Comparison of ENCODE assay signal across 1 cellular context in the genomic region with DNA sequence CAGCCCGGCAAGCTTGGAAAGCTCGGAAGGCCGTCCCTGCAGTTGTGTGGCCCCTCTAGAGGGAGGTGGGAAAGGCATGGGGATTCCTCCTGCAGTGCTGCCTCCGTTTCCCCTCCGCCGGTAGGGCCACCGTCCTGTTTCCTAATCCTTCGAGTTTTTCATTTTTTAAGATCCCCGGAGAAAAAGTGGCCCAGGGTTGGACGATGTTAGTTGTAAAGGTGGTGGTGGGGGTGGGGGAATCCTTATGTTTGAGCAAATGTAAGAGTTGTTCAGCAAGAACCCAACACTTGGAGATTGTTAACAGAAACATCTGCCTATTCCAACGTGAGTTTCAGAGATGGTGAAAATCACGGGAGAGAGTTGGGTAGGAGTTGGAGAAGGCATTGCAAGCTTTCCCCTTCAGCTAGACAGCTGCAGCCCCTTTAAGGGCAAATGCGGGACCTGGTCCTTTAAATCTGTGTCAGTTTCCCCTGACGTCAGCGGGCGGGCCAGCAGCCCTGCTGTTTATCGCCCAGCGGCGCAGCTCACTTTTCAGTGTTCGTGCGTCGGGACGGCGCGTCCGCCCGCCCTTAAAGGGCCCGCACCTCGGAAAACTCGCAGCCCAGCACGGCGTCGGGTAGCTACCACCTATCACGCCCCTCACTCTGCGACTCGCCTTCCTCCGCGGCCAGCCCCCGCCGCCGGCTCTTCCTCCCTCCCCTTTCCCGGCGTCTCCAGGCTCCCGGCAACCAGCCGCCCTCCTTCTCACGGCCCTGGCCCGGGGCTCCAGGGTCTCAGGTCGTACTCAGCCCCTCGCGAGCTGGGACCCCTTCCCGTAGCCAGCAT.
A peak's percentile ranks its signal among the peaks of the same experiment; 100 is the strongest.
TF ChIP-seq lines count a peak whose summit lies in the region.

Gene SIDT2, plus strand, starts transcription at position 534 of the 825 bp plus-strand sequence. CDS start 521 bp downstream, outside the sequence.

TF ChIP-seq in HepG2, 621 proteins besides CTCF, POLR2A, EP300 and RAD21 (continued from another document and continues in another):
- TF ChIP-seq, protein P1, sequence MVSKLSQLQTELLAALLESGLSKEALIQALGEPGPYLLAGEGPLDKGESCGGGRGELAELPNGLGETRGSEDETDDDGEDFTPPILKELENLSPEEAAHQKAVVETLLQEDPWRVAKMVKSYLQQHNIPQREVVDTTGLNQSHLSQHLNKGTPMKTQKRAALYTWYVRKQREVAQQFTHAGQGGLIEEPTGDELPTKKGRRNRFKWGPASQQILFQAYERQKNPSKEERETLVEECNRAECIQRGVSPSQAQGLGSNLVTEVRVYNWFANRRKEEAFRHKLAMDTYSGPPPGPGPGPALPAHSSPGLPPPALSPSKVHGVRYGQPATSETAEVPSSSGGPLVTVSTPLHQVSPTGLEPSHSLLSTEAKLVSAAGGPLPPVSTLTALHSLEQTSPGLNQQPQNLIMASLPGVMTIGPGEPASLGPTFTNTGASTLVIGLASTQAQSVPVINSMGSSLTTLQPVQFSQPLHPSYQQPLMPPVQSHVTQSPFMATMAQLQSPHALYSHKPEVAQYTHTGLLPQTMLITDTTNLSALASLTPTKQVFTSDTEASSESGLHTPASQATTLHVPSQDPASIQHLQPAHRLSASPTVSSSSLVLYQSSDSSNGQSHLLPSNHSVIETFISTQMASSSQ (IDR thresholded peaks at IDR 0.05; ENCODE audit: low read depth), result no peak
- TF ChIP-seq, protein P1 (CRISPR knock-in tag; IDR thresholded peaks at IDR 0.05; ENCODE audit: borderline replicate concordance), result peak; percentile 37; the same call in 1 of the 2 replicates
- TF ChIP-seq ZNF781 (CRISPR knock-in tag; IDR thresholded peaks at IDR 0.05; ENCODE audit: borderline replicate concordance, not compliant biosample characterization) (peak; percentile 26), ZBTB7B (CRISPR knock-in tag; IDR thresholded peaks at IDR 0.05) (peak; percentile 36; the same call in 1 of the 2 replicates), PCBP2 (optimal IDR thresholded peaks at IDR 0.05; ENCODE audit: low read depth, low read length, poor library complexity, severe bottlenecking) (no peak), ZNF788 (CRISPR knock-in tag; IDR thresholded peaks at IDR 0.05; ENCODE audit: borderline replicate concordance) (peak; percentile 70; the same call in 1 of the 2 replicates), ZNF317 (CRISPR knock-in tag; IDR thresholded peaks at IDR 0.05) (no peak; the same call in 1 of the 2 replicates), GATA4 (IDR thresholded peaks at IDR 0.05; ENCODE audit: borderline replicate concordance, low read depth) (no peak), ATF7-NPFF (CRISPR knock-in tag; IDR thresholded peaks at IDR 0.05; ENCODE audit: low read depth) (peak; percentile 33; the same call in 1 of the 2 replicates), ZNF430 (CRISPR knock-in tag; IDR thresholded peaks at IDR 0.05) (no peak), ZFAT (CRISPR knock-in tag; conservative IDR thresholded peaks at IDR 0.05) (no peak), RARG (CRISPR knock-in tag; IDR thresholded peaks at IDR 0.05; ENCODE audit: low read depth) (no peak), FOSL2 (CRISPR knock-in tag; IDR thresholded peaks at IDR 0.05) (0 out of 2 replicates have a peak, but pooled peaks have one; percentile 38), ZFP36 (IDR thresholded peaks at IDR 0.05; ENCODE audit: borderline replicate concordance, low read depth, low read length, partially characterized antibody) (no peak), ZNF510 (CRISPR knock-in tag; IDR thresholded peaks at IDR 0.05; ENCODE audit: low read depth) (no peak), ZNF644 (CRISPR knock-in tag; IDR thresholded peaks at IDR 0.05; ENCODE audit: low read depth) (no peak), ZNF839 (CRISPR knock-in tag; IDR thresholded peaks at IDR 0.05; ENCODE audit: borderline replicate concordance) (no peak), MYC (CRISPR knock-in tag; IDR thresholded peaks at IDR 0.05; ENCODE audit: borderline replicate concordance) (no peak; the same call in 1 of the 2 replicates), ATF1 (CRISPR knock-in tag; IDR thresholded peaks at IDR 0.05) (peak; percentile 90), BCL6 (CRISPR knock-in tag; IDR thresholded peaks at IDR 0.05) (no peak; the same call in 1 of the 2 replicates), HNRNPH1 (optimal IDR thresholded peaks at IDR 0.05; ENCODE audit: low read depth, low read length) (no peak), TRIM24 (CRISPR knock-in tag; IDR thresholded peaks at IDR 0.05) (no peak), ZNF296 (CRISPR knock-in tag; conservative IDR thresholded peaks at IDR 0.05) (no peak), ZNF782 (CRISPR knock-in tag; IDR thresholded peaks at IDR 0.05; ENCODE audit: borderline replicate concordance) (no peak), NR2F1 (CRISPR knock-in tag; IDR thresholded peaks at IDR 0.05) (no peak), ADNP (CRISPR knock-in tag; IDR thresholded peaks at IDR 0.05) (no peak), SIX4 (CRISPR knock-in tag; IDR thresholded peaks at IDR 0.05) (peak; percentile 54; the same call in 1 of the 2 replicates), MAF1 (CRISPR knock-in tag; IDR thresholded peaks at IDR 0.05; ENCODE audit: borderline replicate concordance) (no peak), KLF6 (CRISPR knock-in tag; IDR thresholded peaks at IDR 0.05) (no peak), JUNB (CRISPR knock-in tag; IDR thresholded peaks at IDR 0.05; ENCODE audit: borderline replicate concordance) (no peak), ONECUT2 (CRISPR knock-in tag; IDR thresholded peaks at IDR 0.05) (no peak), TMF1 (CRISPR knock-in tag; IDR thresholded peaks at IDR 0.05; ENCODE audit: low read depth) (no peak), NFIC (IDR thresholded peaks at IDR 0.05; ENCODE audit: low read length) (no peak), DMTF1 (CRISPR knock-in tag; IDR thresholded peaks at IDR 0.05) (no peak), ZNF350 (CRISPR knock-in tag; IDR thresholded peaks at IDR 0.05; ENCODE audit: borderline replicate concordance, low read depth) (no peak), RNF2 (conservative IDR thresholded peaks at IDR 0.05; ENCODE audit: low read depth) (no peak), ZNF564 (CRISPR knock-in tag; IDR thresholded peaks at IDR 0.05) (no peak), SALL1 (CRISPR knock-in tag; IDR thresholded peaks at IDR 0.05) (peak; percentile 31; the same call in 1 of the 2 replicates), NFKB2 (CRISPR knock-in tag; IDR thresholded peaks at IDR 0.05; ENCODE audit: borderline replicate concordance) (0 out of 2 replicates have a peak, but pooled peaks have one; percentile 46), ZNF253 (CRISPR knock-in tag; IDR thresholded peaks at IDR 0.05; ENCODE audit: borderline replicate concordance) (no peak), AGO1 (IDR thresholded peaks at IDR 0.05; ENCODE audit: low read depth, low read length, poor library complexity, severe bottlenecking) (no peak), ETV5 (CRISPR knock-in tag; IDR thresholded peaks at IDR 0.05; ENCODE audit: borderline replicate concordance) (no peak; the same call in 1 of the 2 replicates), CBX1 (IDR thresholded peaks at IDR 0.05; ENCODE audit: low read depth) (no peak), ZNF589 (CRISPR knock-in tag; conservative IDR thresholded peaks at IDR 0.05) (no peak), AGO2 (optimal IDR thresholded peaks at IDR 0.05; ENCODE audit: low read depth, low read length) (peak; percentile 90)
- TF ChIP-seq, protein P2, sequence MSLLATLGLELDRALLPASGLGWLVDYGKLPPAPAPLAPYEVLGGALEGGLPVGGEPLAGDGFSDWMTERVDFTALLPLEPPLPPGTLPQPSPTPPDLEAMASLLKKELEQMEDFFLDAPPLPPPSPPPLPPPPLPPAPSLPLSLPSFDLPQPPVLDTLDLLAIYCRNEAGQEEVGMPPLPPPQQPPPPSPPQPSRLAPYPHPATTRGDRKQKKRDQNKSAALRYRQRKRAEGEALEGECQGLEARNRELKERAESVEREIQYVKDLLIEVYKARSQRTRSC (CRISPR knock-in tag; IDR thresholded peaks at IDR 0.05; ENCODE audit: low read depth), result no peak
- TF ChIP-seq, protein P3, sequence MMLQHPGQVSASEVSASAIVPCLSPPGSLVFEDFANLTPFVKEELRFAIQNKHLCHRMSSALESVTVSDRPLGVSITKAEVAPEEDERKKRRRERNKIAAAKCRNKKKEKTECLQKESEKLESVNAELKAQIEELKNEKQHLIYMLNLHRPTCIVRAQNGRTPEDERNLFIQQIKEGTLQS (CRISPR knock-in tag; IDR thresholded peaks at IDR 0.05), result no peak
- TF ChIP-seq, protein P4, sequence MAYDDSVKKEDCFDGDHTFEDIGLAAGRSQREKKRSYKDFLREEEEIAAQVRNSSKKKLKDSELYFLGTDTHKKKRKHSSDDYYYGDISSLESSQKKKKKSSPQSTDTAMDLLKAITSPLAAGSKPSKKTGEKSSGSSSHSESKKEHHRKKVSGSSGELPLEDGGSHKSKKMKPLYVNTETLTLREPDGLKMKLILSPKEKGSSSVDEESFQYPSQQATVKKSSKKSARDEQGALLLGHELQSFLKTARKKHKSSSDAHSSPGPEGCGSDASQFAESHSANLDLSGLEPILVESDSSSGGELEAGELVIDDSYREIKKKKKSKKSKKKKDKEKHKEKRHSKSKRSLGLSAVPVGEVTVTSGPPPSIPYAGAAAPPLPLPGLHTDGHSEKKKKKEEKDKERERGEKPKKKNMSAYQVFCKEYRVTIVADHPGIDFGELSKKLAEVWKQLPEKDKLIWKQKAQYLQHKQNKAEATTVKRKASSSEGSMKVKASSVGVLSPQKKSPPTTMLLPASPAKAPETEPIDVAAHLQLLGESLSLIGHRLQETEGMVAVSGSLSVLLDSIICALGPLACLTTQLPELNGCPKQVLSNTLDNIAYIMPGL (CRISPR knock-in tag; IDR thresholded peaks at IDR 0.05; ENCODE audit: borderline replicate concordance in 1 of 2, low read depth in 1 of 2), result 0 out of 4 replicates have a peak, but pooled peaks of 1 of the 2 experiments have one; percentile 25
- TF ChIP-seq, protein P5, sequence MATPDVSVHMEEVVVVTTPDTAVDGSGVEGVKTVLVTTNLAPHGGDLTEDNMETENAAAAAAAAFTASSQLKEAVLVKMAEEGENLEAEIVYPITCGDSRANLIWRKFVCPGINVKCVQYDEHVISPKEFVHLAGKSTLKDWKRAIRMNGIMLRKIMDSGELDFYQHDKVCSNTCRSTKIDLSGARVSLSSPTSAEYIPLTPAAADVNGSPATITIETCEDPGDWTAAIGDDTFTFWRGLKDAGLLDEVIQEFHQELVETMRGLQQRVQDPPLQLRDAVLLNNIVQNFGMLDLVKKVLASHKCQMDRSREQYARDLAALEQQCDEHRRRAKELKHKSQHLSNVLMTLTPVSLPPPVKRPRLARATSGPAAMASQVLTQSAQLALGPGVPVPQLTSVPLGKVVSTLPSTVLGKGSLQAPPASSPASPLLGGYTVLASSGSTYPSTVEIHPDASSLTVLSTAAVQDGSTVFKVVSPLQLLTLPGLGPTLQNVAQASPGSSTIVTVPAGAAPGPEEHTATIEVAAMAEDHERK (CRISPR knock-in tag; IDR thresholded peaks at IDR 0.05; ENCODE audit: low read depth), result peak; percentile 65; the same call in 1 of the 2 replicates
- TF ChIP-seq, protein P6, sequence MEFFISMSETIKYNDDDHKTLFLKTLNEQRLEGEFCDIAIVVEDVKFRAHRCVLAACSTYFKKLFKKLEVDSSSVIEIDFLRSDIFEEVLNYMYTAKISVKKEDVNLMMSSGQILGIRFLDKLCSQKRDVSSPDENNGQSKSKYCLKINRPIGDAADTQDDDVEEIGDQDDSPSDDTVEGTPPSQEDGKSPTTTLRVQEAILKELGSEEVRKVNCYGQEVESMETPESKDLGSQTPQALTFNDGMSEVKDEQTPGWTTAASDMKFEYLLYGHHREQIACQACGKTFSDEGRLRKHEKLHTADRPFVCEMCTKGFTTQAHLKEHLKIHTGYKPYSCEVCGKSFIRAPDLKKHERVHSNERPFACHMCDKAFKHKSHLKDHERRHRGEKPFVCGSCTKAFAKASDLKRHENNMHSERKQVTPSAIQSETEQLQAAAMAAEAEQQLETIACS (CRISPR knock-in tag; IDR thresholded peaks at IDR 0.05), result no peak
- TF ChIP-seq, protein P7, sequence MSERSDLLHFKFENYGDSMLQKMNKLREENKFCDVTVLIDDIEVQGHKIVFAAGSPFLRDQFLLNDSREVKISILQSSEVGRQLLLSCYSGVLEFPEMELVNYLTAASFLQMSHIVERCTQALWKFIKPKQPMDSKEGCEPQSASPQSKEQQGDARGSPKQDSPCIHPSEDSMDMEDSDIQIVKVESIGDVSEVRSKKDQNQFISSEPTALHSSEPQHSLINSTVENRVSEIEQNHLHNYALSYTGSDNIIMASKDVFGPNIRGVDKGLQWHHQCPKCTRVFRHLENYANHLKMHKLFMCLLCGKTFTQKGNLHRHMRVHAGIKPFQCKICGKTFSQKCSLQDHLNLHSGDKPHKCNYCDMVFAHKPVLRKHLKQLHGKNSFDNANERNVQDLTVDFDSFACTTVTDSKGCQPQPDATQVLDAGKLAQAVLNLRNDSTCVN (CRISPR knock-in tag; IDR thresholded peaks at IDR 0.05; ENCODE audit: borderline replicate concordance), result no peak
- TF ChIP-seq, protein P8, sequence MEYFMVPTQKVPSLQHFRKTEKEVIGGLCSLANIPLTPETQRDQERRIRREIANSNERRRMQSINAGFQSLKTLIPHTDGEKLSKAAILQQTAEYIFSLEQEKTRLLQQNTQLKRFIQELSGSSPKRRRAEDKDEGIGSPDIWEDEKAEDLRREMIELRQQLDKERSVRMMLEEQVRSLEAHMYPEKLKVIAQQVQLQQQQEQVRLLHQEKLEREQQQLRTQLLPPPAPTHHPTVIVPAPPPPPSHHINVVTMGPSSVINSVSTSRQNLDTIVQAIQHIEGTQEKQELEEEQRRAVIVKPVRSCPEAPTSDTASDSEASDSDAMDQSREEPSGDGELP (IDR thresholded peaks at IDR 0.05; ENCODE audit: borderline replicate concordance, low read depth), result peak; percentile 73; the same call in 1 of the 2 replicates
